8 cellular contexts compared by ENCODE assay signal in the genomic region with DNA sequence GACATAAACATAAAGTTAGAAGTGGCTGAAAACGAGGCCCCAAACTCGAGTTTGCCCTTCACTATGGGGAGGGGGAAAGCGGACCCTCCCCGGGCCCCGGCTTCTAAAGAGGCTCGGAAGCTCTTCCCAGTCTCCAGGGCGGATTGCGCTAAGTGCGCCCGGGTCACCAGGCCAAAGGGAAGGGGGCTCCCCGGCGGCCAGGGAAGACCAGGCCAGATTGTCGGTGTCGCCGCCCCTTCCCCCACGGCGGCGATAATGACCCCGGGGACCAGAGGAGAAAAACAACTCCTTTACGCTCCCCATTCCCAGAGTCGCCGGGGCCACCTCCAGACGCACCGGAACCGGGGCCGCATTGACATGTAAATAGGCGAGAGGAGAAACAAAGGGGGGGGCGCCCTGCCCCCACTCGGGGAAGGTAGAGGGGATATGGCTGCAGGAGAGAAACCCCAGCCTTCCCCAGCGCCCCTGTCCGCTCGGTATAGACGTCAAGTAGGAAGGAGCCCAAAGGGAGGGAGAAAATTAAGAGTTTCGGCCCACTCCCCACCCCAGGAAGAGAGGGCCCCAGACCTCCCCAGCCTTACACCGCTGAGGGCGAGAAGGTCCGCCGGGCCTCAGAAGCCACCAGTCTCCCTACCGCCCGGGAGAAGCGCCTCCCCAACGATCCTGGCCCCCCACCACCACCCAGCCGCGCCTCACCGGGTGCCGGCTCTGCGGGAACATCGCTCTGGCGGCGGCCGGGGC. TPM values are rescaled to one million over a fixed set of nuclear protein-coding genes. Genes with fewer than 3 reads are reported as not detected.
DNase-seq lines count a peak whose midpoint lies in the region; ATAC-seq, FAIRE-seq and TF ChIP-seq lines count a peak whose summit lies in the region.

No MANE protein-coding gene starts in this region.

- peaks cover 41 to 64% of the 10 kb centered on the region in 2 experiments for H3K79me2 ChIP-seq in H1 (ENCODE audit: control insufficient read depth in 1 of 2, insufficient read depth in 2 of 2, low read length in 2 of 2)

- peak overlapping the region; percentile 97 for H3K27ac Mint-ChIP-seq in mesothelial cell of epicardium

- DNase-seq in GM13976 (ENCODE audit: low spot score): peak; percentile 28
- DNase-seq in Panc1 (ENCODE audit: low read depth, low spot score): no peak
- peak in 1 of 2 experiments; percentile 85 for DNase-seq in H1 (ENCODE audit: low read depth in 1 of 2, low spot score in 2 of 2)
- peak in 1 of 2 experiments; percentile 61 for DNase-seq in mesothelial cell of epicardium (ENCODE audit: low spot score in 2 of 2, unreplicated experiment in 2 of 2)
- DNase-seq in aorta: peak; percentile 67 to 85
- no peak for DNase-seq in NCI-H510A (lab: John Stamatoyannopoulos, UW)

- peak overlapping the region; percentile 34 for H4K91ac ChIP-seq in H1 (replicated peaks; ENCODE audit: insufficient read length, low read length)

- H3K4me3 Mint-ChIP-seq in mesothelial cell of epicardium: no peak overlapping the region

- H2BK12ac ChIP-seq in H1 (ENCODE audit: low read depth, low read length): no peak overlapping the region

- no peak for FAIRE-seq in H1 (lab: Jason Lieb, UNC)

- H3K56ac ChIP-seq in H1 (replicated peaks; ENCODE audit: insufficient read length, low read depth, low read length): peak overlapping the region; percentile 91

- in situ Hi-C loops in GM13976 (cut with MboI; ENCODE audit: low sequenced_read_pairs, unreplicated experiment): no loop called here
- in situ Hi-C loops in Panc1 (cut with HindIII; ENCODE audit: low pct_unique_long_range_greater_than_20kb, low sequenced_read_pairs): no loop called here

- BruUV-seq in Panc1 (replicated peaks; lab: Mats Ljungman, UMichigan): no TSS peak

- H3K27me3 ChIP-seq in Panc1 (ENCODE audit: control insufficient read depth, insufficient read depth, low read length) (no peaks in the 10 kb centered on the region), H1 (replicated peaks in 1 of 4; ENCODE audit: control insufficient read depth in 3 of 4, extremely low read depth in 1 of 4, insufficient read depth in 3 of 4, low read length in 3 of 4) (no peaks in the 10 kb centered on the region), aorta (ENCODE audit: control insufficient read depth in 1 of 2, insufficient read depth in 2 of 2, low read length in 1 of 2) (no peaks in the 10 kb centered on the region)

- no peaks in the 10 kb centered on the region for H3K27me3 Mint-ChIP-seq in mesothelial cell of epicardium (ENCODE audit: low read depth)

- TF ChIP-seq RAD21 in H1 (IDR thresholded peaks at IDR 0.05 in 1 of 2, conservative IDR thresholded peaks at IDR 0.05 in 1 of 2; ENCODE audit: low read depth in 2 of 2, low read length in 2 of 2): peak in 1 of 2 experiments; percentile 1; a peak in 2 of 4 replicates

- H3K14ac ChIP-seq in H1 (ENCODE audit: insufficient read length): no peak overlapping the region

- peak overlapping the region; percentile 77; the same call in 1 of the 2 replicates for H2BK5ac ChIP-seq in H1 (ENCODE audit: low read depth, low read length)

- H3K4me3 ChIP-seq in Panc1 (ENCODE audit: low read depth in 2 of 2, low read length in 2 of 2) (peak overlapping the region; percentile 60 to 77), H1 (ENCODE audit: extremely low read depth in 1 of 4, insufficient read depth in 2 of 4, low read depth in 3 of 4, low read length in 4 of 4) (peak overlapping the region; percentile 72 to 90 (median 86)), aorta (ENCODE audit: low read length in 2 of 2) (peak overlapping the region; percentile 38 to 96)

- H3K79me1 ChIP-seq in H1 (ENCODE audit: low read depth, low read length): no peaks in the 10 kb centered on the region

- H3K4me1 Mint-ChIP-seq in mesothelial cell of epicardium: peaks cover 21% of the 10 kb centered on the region

- TF ChIP-seq POLR2A in H1 (IDR thresholded peaks at IDR 0.05; ENCODE audit: control extremely low read depth in 1 of 2, low read depth in 2 of 2, low read length in 2 of 2): peak in 1 of 2 experiments; percentile 68; a peak in 1 of 3 replicates

- H3K9ac ChIP-seq in H1 (replicated peaks in 1 of 4; ENCODE audit: extremely low read depth in 1 of 4, low read depth in 3 of 4, low read length in 3 of 4): peak overlapping the region; percentile 65 to 87 (median 78)

- H3K9me3 ChIP-seq in Panc1 (ENCODE audit: control insufficient read depth, insufficient read depth, low read depth, low read length) (no peaks in the 10 kb centered on the region), H1 (ENCODE audit: insufficient read depth in 2 of 2, low read depth in 1 of 2, low read length in 1 of 2) (no peaks in the 10 kb centered on the region), aorta (ENCODE audit: control insufficient read depth, low read length) (no peaks in the 10 kb centered on the region)

- H3K36me3 ChIP-seq in Panc1 (ENCODE audit: control insufficient read depth, insufficient read depth, low read length) (peaks cover 2% of the 10 kb centered on the region), H1 (ENCODE audit: control insufficient read depth in 2 of 4, insufficient read depth in 4 of 4, low read length in 3 of 4) (peaks cover 2 to 28% (median 10%) of the 10 kb centered on the region in 4 experiments; a peak in 6 of 8 replicates), aorta (ENCODE audit: control insufficient read depth in 1 of 2, insufficient read depth in 2 of 2, low read length in 1 of 2) (no peaks in the 10 kb centered on the region)

- H3K4me2 ChIP-seq in H1 (ENCODE audit: insufficient read depth in 1 of 2, low read depth in 2 of 2, low read length in 2 of 2): peak overlapping the region; percentile 71 to 86

- no peak for TF ChIP-seq CTCF in GM13976 (IDR thresholded peaks at IDR 0.05; ENCODE audit: borderline replicate concordance, control extremely low read depth, extremely low read depth, insufficient read depth, missing control alignments)
- TF ChIP-seq CTCF in Panc1 (IDR thresholded peaks at IDR 0.05): no peak
- TF ChIP-seq CTCF in H1 (IDR thresholded peaks at IDR 0.05; ENCODE audit: control extremely low read depth in 1 of 3, insufficient read depth in 1 of 3, low read depth in 1 of 3, low read length in 3 of 3): no peak
- TF ChIP-seq CTCF in mesothelial cell of epicardium (IDR thresholded peaks at IDR 0.05; ENCODE audit: unreplicated experiment): no peak

- CTCF ChIA-PET in Panc1 (lab: Charles Lee): no interaction called here
- CTCF ChIA-PET in H1 (lab: Charles Lee; ENCODE audit: partially characterized antibody): interaction anchor here (1.2 to 1.8 kb wide), 4 partner anchors 39 to 623 kb away, joined by 3 to 5 read pairs (median 3); no protein-coding TSS in a partner anchor

- POLR2A ChIA-PET in Panc1 (lab: Charles Lee) (no interaction called here), H1 (lab: Charles Lee; ENCODE audit: partially characterized antibody) (interaction anchor here (0.7 to 10.8 kb wide), 7 partner anchors 14 to 107 kb away, joined by 3 to 97 read pairs (median 4); no protein-coding TSS in a partner anchor)

- peaks cover 8% of the 10 kb centered on the region for H3K23me2 ChIP-seq in H1 (ENCODE audit: low read depth, low read length)

- H3K27ac ChIP-seq in Panc1 (ENCODE audit: low read length): peak overlapping the region; percentile 23; the same call in 1 of the 2 replicates
- peak overlapping the region; percentile 80 for H3K27ac ChIP-seq in H1 (ENCODE audit: low read depth, low read length)
- peak overlapping the region; percentile 84 to 92 for H3K27ac ChIP-seq in aorta (ENCODE audit: low read depth in 1 of 2, low read length in 2 of 2)

- H4K8ac ChIP-seq in H1 (ENCODE audit: extremely low read depth, insufficient read depth, low read length): peak overlapping the region; percentile 89

- peak overlapping the region; percentile 62 for H3K18ac ChIP-seq in H1 (ENCODE audit: extremely low read depth, low read length)

- no peak overlapping the region for H2AK5ac ChIP-seq in H1 (ENCODE audit: low read depth, low read length)

- H3K23ac ChIP-seq in H1 (ENCODE audit: insufficient read length): no peak overlapping the region

- peak overlapping the region; percentile 70 for H4K5ac ChIP-seq in H1 (ENCODE audit: insufficient read length, low read depth, low read length)

- 2% methylated on average over 44 of the region's 51 CpGs; no CpG with 5 or more reads in 1 of the 2 experiments for WGBS in H1 (ENCODE audit: extremely low coverage in 1 of 2, insufficient coverage in 1 of 2, insufficient read length in 1 of 2, insufficient replicate concordance in 2 of 2, low coverage in 1 of 2, low lambda C conversion rate in 2 of 2, missing lambda C conversion rate in 1 of 2), 2 experiments
- 1% methylated on average over 46 to 51 of the region's 51 CpGs for WGBS in aorta, 2 donors

- TF ChIP-seq EP300 in H1 (IDR thresholded peaks at IDR 0.05; ENCODE audit: borderline replicate concordance in 1 of 2, low read depth in 2 of 2, low read length in 2 of 2): peak in 1 of 2 experiments; percentile 64; a peak in 1 of 3 replicates

- ATAC-seq in Panc1: no peak
- ATAC-seq in aorta (ENCODE audit: low FRiP score): no peak
- ATAC-seq in GM21390 (IDR thresholded peaks at IDR 0.05; ENCODE audit: unreplicated experiment): no peak
- ATAC-seq in GM19328 (IDR thresholded peaks at IDR 0.05; ENCODE audit: unreplicated experiment): no peak

- intact Hi-C loops in Panc1 (cut with micrococcal nuclease; ENCODE audit: unreplicated experiment): loop anchor here (5.0 to 10.0 kb wide), 2 partner anchors 165 to 297 kb away; partner anchors contain the start of gene SPATA31D1
- intact Hi-C loops in aorta (cut with DNase I): loop anchor here (1.0 to 10.0 kb wide), 9 partner anchors 75 to 797 kb away; no protein-coding TSS in a partner anchor

- no peaks in the 10 kb centered on the region for H3K36me3 Mint-ChIP-seq in mesothelial cell of epicardium

- peak overlapping the region; percentile 61 for H3K4ac ChIP-seq in H1 (replicated peaks; ENCODE audit: insufficient read length, low read depth, low read length)

- H2BK120ac ChIP-seq in H1 (replicated peaks; ENCODE audit: low read depth, low read length): no peak overlapping the region

- H3K9me3 Mint-ChIP-seq in mesothelial cell of epicardium: no peaks in the 10 kb centered on the region

- no peak overlapping the region for H2AFZ ChIP-seq in H1 (ENCODE audit: low read length)

- peaks cover 26 to 31% of the 10 kb centered on the region in 2 experiments for H4K20me1 ChIP-seq in H1 (replicated peaks in 1 of 2; ENCODE audit: control insufficient read depth in 1 of 2, insufficient read depth in 2 of 2, low read length in 2 of 2)

- H2BK20ac ChIP-seq in H1 (ENCODE audit: low read length): no peak overlapping the region

- peaks cover 16% of the 10 kb centered on the region; the same call in 1 of the 2 replicates for H3K4me1 ChIP-seq in Panc1 (ENCODE audit: control insufficient read depth, insufficient read depth, low read length)
- peaks cover 2 to 19% (median 8%) of the 10 kb centered on the region in 4 experiments; a peak in 5 of 7 replicates for H3K4me1 ChIP-seq in H1 (replicated peaks in 1 of 4; ENCODE audit: control insufficient read depth in 3 of 4, insufficient read depth in 4 of 4, low read length in 3 of 4)
- peaks cover 0 to 5% of the 10 kb centered on the region in 2 donors for H3K4me1 ChIP-seq in aorta (ENCODE audit: control insufficient read depth in 1 of 2, insufficient read depth in 2 of 2, low read length in 2 of 2)

- H2BK15ac ChIP-seq in H1 (ENCODE audit: low read length): no peak overlapping the region

RNA-seq across cellular contexts. Expression of gene TLE1, which starts 1.7 kb away (rescaled TPM):
- total RNA-seq in Panc1 (2021; ENCODE audit: unreplicated experiment) (12.9 TPM), mesothelial cell of epicardium (88.7 to 97.9 TPM (median 90.7 TPM) in 3 replicates), aorta (10 to 100 TPM; 31.0 to 32.7 TPM)
- 16.9 TPM for polyA plus RNA-seq in Panc1 (2012; ENCODE audit: insufficient read length)
- total RNA-seq in H1 (2021; fragmentation: NEBNext Ultra II Directional; extraction: Animal tissue kit (Norgen Biotek cat#: 25700)): 91.0 and 91.6 TPM in 2 replicates
- polyA plus RNA-seq in H1 (2011; rRNA removed) (81.8 and 84.6 TPM in 2 replicates), aorta (10 to 100 TPM; 20.9 to 39.9 TPM)
- polyA plus RNA-seq in H1 (2011; cell fraction: cytosol; rRNA removed): 69.1 TPM
- 88.5 TPM for polyA plus RNA-seq in H1 (2011; cell fraction: nucleus; rRNA removed)
- polyA plus RNA-seq in H1 (2012, experiment 1 of 2): 56.7 to 72.7 TPM (median 64.8 TPM) in 4 replicates
- polyA plus RNA-seq in H1 (2012, experiment 2 of 2): 56.8 TPM
- polyA plus RNA-seq in H1 (2013, experiment 1 of 2): 69.7 TPM
- 70.8 TPM for polyA plus RNA-seq in H1 (2013, experiment 2 of 2)
- 89.8 and 93.5 TPM in 2 replicates for polyA minus RNA-seq in H1 (2011; rRNA and poly(A)+ RNA removed)
- 52.8 TPM for polyA minus RNA-seq in H1 (2011; cell fraction: cytosol; rRNA and poly(A)+ RNA removed)
- polyA minus RNA-seq in H1 (2011; cell fraction: nucleus; rRNA and poly(A)+ RNA removed): 89.2 TPM

Comparison
In these comparisons a context has a peak if more than half of its experiments do, and no peak if none do; other contexts are left out.
1. DNase-seq: peak in GM13976 (single experiment) and aorta (2 of 2); none in Panc1 (single experiment) and NCI-H510A (single experiment).
2. H3K27ac ChIP-seq: peak in every context shown above with its lines; median percentile 88 in aorta; 80 in H1; 23 in Panc1.
3. Peak in every context shown above with its lines, with median percentiles within 50 percentile points of each other: H3K4me3 ChIP-seq.